Comparison of ENCODE assay signal across 15 cellular contexts in genomic region chr15:87777054-87777498, GRCh38.
DNase-seq lines count a peak whose midpoint lies in the region; ATAC-seq, FAIRE-seq and TF ChIP-seq lines count a peak whose summit lies in the region.
"Had no signal": no experiment of that assay in that cellular context is flagged by ENCODE, and none has a peak within 500 bp of the region (broad histone marks: within the 10 kb centered on the region; RNA-seq: fewer than 3 reads in every experiment).

No MANE protein-coding gene starts in this region.

- no peaks in the 10 kb centered on the region for H3K36me3 Mint-ChIP-seq in astrocyte (ENCODE audit: low read depth, unreplicated experiment)

- peaks cover 9% of the 10 kb centered on the region for H3K4me1 Mint-ChIP-seq in astrocyte (ENCODE audit: low read depth, unreplicated experiment)
- H3K4me1 Mint-ChIP-seq: activated T-helper 17 cell treated with anti-CD3 and anti-CD28 coated beads, Interleukin-2, amount 50 U/mL, for 72 hours had no signal

- no TSS peak for BruUV-seq in HepG2 (replicated peaks; lab: Mats Ljungman, UMichigan)

- no peak overlapping the region for H3K4me2 ChIP-seq in HepG2 (ENCODE audit: low read depth, low read length)
- peak overlapping the region; percentile 45 for H3K4me2 ChIP-seq in astrocyte (ENCODE audit: low read length)
- H3K4me2 ChIP-seq: BLaER1 had no signal

- H3K27ac Mint-ChIP-seq in astrocyte (ENCODE audit: unreplicated experiment), result no peak overlapping the region
- H3K27ac Mint-ChIP-seq: activated T-helper 17 cell treated with anti-CD3 and anti-CD28 coated beads, Interleukin-2, amount 50 U/mL, for 72 hours had no signal

- H3K4me3 Mint-ChIP-seq in astrocyte (ENCODE audit: unreplicated experiment), result no peak overlapping the region
- H3K4me3 Mint-ChIP-seq: activated T-helper 17 cell treated with anti-CD3 and anti-CD28 coated beads, Interleukin-2, amount 50 U/mL, for 72 hours had no signal

- H3K4me3 ChIP-seq in liver (ENCODE audit: low read depth in 1 of 3, low read length in 3 of 3) (no peak overlapping the region), HepG2 (replicated peaks in 1 of 3; ENCODE audit: insufficient read depth in 1 of 3, low read depth in 2 of 3, low read length in 3 of 3) (no peak overlapping the region), astrocyte (ENCODE audit: insufficient read depth, low read depth, low read length) (no peak overlapping the region), left lung (no peak overlapping the region), aorta (ENCODE audit: low read length in 2 of 2) (no peak overlapping the region)
- H3K4me3 ChIP-seq: BLaER1, transverse colon had no signal

- no peak for FAIRE-seq in HepG2 (lab: Jason Lieb, UNC)
- FAIRE-seq in astrocyte (lab: Jason Lieb, UNC), result peak; percentile 54
- FAIRE-seq: GM19239 had no signal

- H3K36me3 ChIP-seq in liver (ENCODE audit: control insufficient read depth in 4 of 4, insufficient read depth in 3 of 4, low read depth in 1 of 4, low read length in 3 of 4) (no peaks in the 10 kb centered on the region), HepG2 (replicated peaks in 1 of 2; ENCODE audit: control insufficient read depth in 1 of 2, insufficient read depth in 2 of 2, low read length in 2 of 2) (no peaks in the 10 kb centered on the region), astrocyte (ENCODE audit: insufficient read depth, low read length) (no peaks in the 10 kb centered on the region), left lung (no peaks in the 10 kb centered on the region), aorta (ENCODE audit: control insufficient read depth in 1 of 2, insufficient read depth in 2 of 2, low read length in 1 of 2) (no peaks in the 10 kb centered on the region)
- H3K36me3 ChIP-seq: BLaER1, neutrophil, transverse colon, WERI-Rb-1 had no signal

- H3K79me2 ChIP-seq in HepG2 (ENCODE audit: insufficient read depth, low read length) (no peaks in the 10 kb centered on the region), astrocyte (ENCODE audit: insufficient read depth, low read length) (no peaks in the 10 kb centered on the region)

- H3K9me3 ChIP-seq in liver (ENCODE audit: control insufficient read depth in 4 of 4, low read length in 3 of 4), result no peaks in the 10 kb centered on the region
- H3K9me3 ChIP-seq in HepG2 (ENCODE audit: low read length), result peaks cover 93% of the 10 kb centered on the region
- no peaks in the 10 kb centered on the region for H3K9me3 ChIP-seq in astrocyte (ENCODE audit: insufficient read depth, low read depth, low read length)
- H3K9me3 ChIP-seq in left lung, result no peaks in the 10 kb centered on the region
- peaks cover 3% of the 10 kb centered on the region for H3K9me3 ChIP-seq in aorta (ENCODE audit: control insufficient read depth, low read length)
- H3K9me3 ChIP-seq: BLaER1, neutrophil, transverse colon had no signal

- H3K4me1 ChIP-seq in liver (ENCODE audit: control insufficient read depth in 4 of 4, insufficient read depth in 4 of 4, low read length in 3 of 4) (no peaks in the 10 kb centered on the region), HepG2 (ENCODE audit: insufficient read depth, low read length) (no peaks in the 10 kb centered on the region), astrocyte (ENCODE audit: insufficient read depth, low read length) (peaks cover 11% of the 10 kb centered on the region), left lung (no peaks in the 10 kb centered on the region), aorta (ENCODE audit: control insufficient read depth in 1 of 2, insufficient read depth in 2 of 2, low read length in 2 of 2) (no peaks in the 10 kb centered on the region)
- H3K4me1 ChIP-seq: BLaER1, transverse colon had no signal

- ATAC-seq in HepG2 (no peak), left lung (peak; percentile 75), aorta (ENCODE audit: low FRiP score) (peak; percentile 65), HG02973 (IDR thresholded peaks at IDR 0.05; ENCODE audit: unreplicated experiment) (no peak), HG03571 (IDR thresholded peaks at IDR 0.05; ENCODE audit: unreplicated experiment) (no peak)
- ATAC-seq: activated T-helper 17 cell treated with anti-CD3 and anti-CD28 coated beads, Interleukin-2, amount 50 U/mL, for 72 hours had no signal

- no peak for TF ChIP-seq POLR2A in HepG2 (IDR thresholded peaks at IDR 0.05; ENCODE audit: insufficient read depth in 1 of 2, low read depth in 2 of 2, low read length in 2 of 2)

- H2AFZ ChIP-seq in HepG2 (ENCODE audit: low read length) (no peak overlapping the region), astrocyte (ENCODE audit: low read depth, low read length) (peak overlapping the region; percentile 27)

- in situ Hi-C loops in HepG2 (cut with HindIII; ENCODE audit: extremely low pct_ligation_motif_present, low pct_unique_long_range_greater_than_20kb), result no loop called here

- DNase-seq in HepG2 (ENCODE audit: low spot score) (no peak), astrocyte (ENCODE audit: low read depth) (peak; percentile 90), left lung (peak in 1 of 2 donors; percentile 33), aorta (peak in 1 of 2 donors; percentile 63), amniotic stem cell (lab: John Stamatoyannopoulos, UW) (no peak)
- DNase-seq: NCI-H2081, transverse colon, WERI-Rb-1 had no signal

- H3K27ac ChIP-seq in liver (ENCODE audit: low read depth in 1 of 2, low read length in 2 of 2) (no peak overlapping the region), HepG2 (ENCODE audit: extremely low read length, insufficient read depth, low read length) (no peak overlapping the region), astrocyte (ENCODE audit: low read depth, low read length) (no peak overlapping the region), left lung (no peak overlapping the region), aorta (ENCODE audit: low read depth in 1 of 2, low read length in 2 of 2) (no peak overlapping the region)
- H3K27ac ChIP-seq: BLaER1, neutrophil, transverse colon, WERI-Rb-1 had no signal

- H4K20me1 ChIP-seq in HepG2 (ENCODE audit: insufficient read depth, low read length) (no peaks in the 10 kb centered on the region), astrocyte (ENCODE audit: insufficient read depth, low read length) (no peaks in the 10 kb centered on the region)
- H4K20me1 ChIP-seq: BLaER1 had no signal

- TF ChIP-seq CTCF in liver (IDR thresholded peaks at IDR 0.05; ENCODE audit: low read depth, low read length, missing input control) (no peak), HepG2 (CRISPR knock-in tag; IDR thresholded peaks at IDR 0.05) (no peak), astrocyte (IDR thresholded peaks at IDR 0.05; ENCODE audit: insufficient read depth, low read depth, low read length) (no peak), left lung (IDR thresholded peaks at IDR 0.05) (no peak)

- CTCF ChIA-PET in HepG2 (lab: Yijun Ruan, JAX; ENCODE audit: low intra/inter-chr PET ratio, low total read pairs), result no interaction called here

- TF ChIP-seq RAD21 in liver (IDR thresholded peaks at IDR 0.05), result no peak
- no peak for TF ChIP-seq RAD21 in HepG2 (CRISPR knock-in tag; IDR thresholded peaks at IDR 0.05)

- H3K9ac ChIP-seq in liver (ENCODE audit: low read depth in 1 of 2, low read length in 2 of 2), result no peak overlapping the region
- H3K9ac ChIP-seq in HepG2 (ENCODE audit: insufficient read depth, low read depth, low read length), result no peak overlapping the region
- H3K9ac ChIP-seq in astrocyte (ENCODE audit: low read length), result no peak overlapping the region
- H3K9ac ChIP-seq: BLaER1 had no signal

- WGBS in liver, result 58% methylated on average over 2 of the region's 2 CpGs
- 0% methylated on average over 2 of the region's 2 CpGs for WGBS in HepG2 (ENCODE audit: low lambda C conversion rate)
- WGBS in aorta, 2 donors, result 67 to 75% methylated on average over 2 of the region's 2 CpGs

- TF ChIP-seq EP300 in HepG2 (IDR thresholded peaks at IDR 0.05; ENCODE audit: low read depth in 2 of 2, low read length in 2 of 2) (no peak), HepG2 (CRISPR knock-in tag; IDR thresholded peaks at IDR 0.05; ENCODE audit: borderline replicate concordance) (no peak)

- no peaks in the 10 kb centered on the region for H3K9me3 Mint-ChIP-seq in astrocyte (ENCODE audit: unreplicated experiment)
- H3K9me3 Mint-ChIP-seq: activated T-helper 17 cell treated with anti-CD3 and anti-CD28 coated beads, Interleukin-2, amount 50 U/mL, for 72 hours had no signal

- H3K27me3 ChIP-seq in liver (ENCODE audit: control insufficient read depth in 4 of 4, insufficient read depth in 4 of 4, low read length in 3 of 4), result no peaks in the 10 kb centered on the region
- no peaks in the 10 kb centered on the region for H3K27me3 ChIP-seq in HepG2 (ENCODE audit: control insufficient read depth in 1 of 2, insufficient read depth in 2 of 2, low read length in 2 of 2)
- H3K27me3 ChIP-seq in astrocyte (ENCODE audit: insufficient read depth, low read length), result no peaks in the 10 kb centered on the region
- no peaks in the 10 kb centered on the region for H3K27me3 ChIP-seq in left lung
- no peaks in the 10 kb centered on the region for H3K27me3 ChIP-seq in aorta (ENCODE audit: control insufficient read depth in 1 of 2, insufficient read depth in 2 of 2, low read length in 1 of 2)
- H3K27me3 ChIP-seq: BLaER1, neutrophil, transverse colon had no signal

- intact Hi-C loops in HepG2 (cut with micrococcal nuclease; ENCODE audit: unreplicated experiment) (no loop called here), left lung (cut with DNase I) (no loop called here), aorta (cut with DNase I) (no loop called here)

- no peaks in the 10 kb centered on the region for H3K27me3 Mint-ChIP-seq in astrocyte (ENCODE audit: low read depth, unreplicated experiment)

- POLR2A ChIA-PET in HepG2 (lab: Yijun Ruan, JAX), result no interaction called here

TF ChIP-seq in liver, 16 proteins besides CTCF, POLR2A, EP300 and RAD21:
- TF ChIP-seq FOXA1 (IDR thresholded peaks at IDR 0.05) (no peak), RXRA (IDR thresholded peaks at IDR 0.05) (no peak), NR2F2 (IDR thresholded peaks at IDR 0.05) (peak; percentile 10)

TF ChIP-seq in HepG2, 621 proteins besides CTCF, POLR2A, EP300 and RAD21 (continues in another document):
- no peak for TF ChIP-seq KLF11 (CRISPR knock-in tag; IDR thresholded peaks at IDR 0.05)
- TF ChIP-seq HMG20B (CRISPR knock-in tag; conservative IDR thresholded peaks at IDR 0.05), result no peak
- no peak for TF ChIP-seq MAF1 (CRISPR knock-in tag; IDR thresholded peaks at IDR 0.05; ENCODE audit: borderline replicate concordance)
- no peak for TF ChIP-seq ZNF441 (CRISPR knock-in tag; IDR thresholded peaks at IDR 0.05; ENCODE audit: borderline replicate concordance)
- no peak for TF ChIP-seq CERS6 (CRISPR knock-in tag; IDR thresholded peaks at IDR 0.05)
- no peak for TF ChIP-seq JUNB (CRISPR knock-in tag; IDR thresholded peaks at IDR 0.05; ENCODE audit: borderline replicate concordance)

Comparison
In these comparisons a context has a peak if more than half of its experiments do, and no peak if none do; other contexts are left out.
1. ATAC-seq: peak in left lung (single experiment) and aorta (single experiment); none in HepG2 (single experiment), HG02973 (single experiment) and HG03571 (single experiment).